ENCODE assay signal across 21 cellular contexts in the genomic region with DNA sequence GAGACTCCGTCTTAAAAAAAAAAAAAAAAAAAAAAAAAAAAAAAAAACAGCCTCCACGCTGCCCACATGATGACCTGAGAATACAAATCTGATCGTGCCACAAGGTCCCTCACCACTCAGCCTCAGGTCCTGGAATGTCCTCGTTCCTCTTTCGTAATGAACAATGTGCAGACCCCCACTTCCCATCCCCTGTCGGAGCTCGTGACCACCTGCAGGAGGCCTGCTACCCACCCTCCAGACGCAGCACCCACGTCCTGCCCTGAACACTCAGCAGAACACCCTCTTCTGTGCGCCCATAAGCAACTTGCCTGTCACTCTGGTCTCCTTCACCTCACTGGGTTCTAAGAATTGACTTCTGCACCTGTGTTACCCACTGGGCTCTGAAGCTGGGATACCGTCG.
DNase-seq lines count a peak whose midpoint lies in the region; ATAC-seq, FAIRE-seq and TF ChIP-seq lines count a peak whose summit lies in the region.
"Had no signal": no experiment of that assay in that cellular context is flagged by ENCODE, and none has a peak within 500 bp of the region (broad histone marks: within the 10 kb centered on the region; RNA-seq: fewer than 3 reads in every experiment).

No MANE protein-coding gene starts in this region.

- ATAC-seq in stimulated activated naive B cell treated with anti-CD40 and anti-IgM and Interleukin-4, amounts not matched to agents 10 μg/mL and 1 μg/mL and 100 μg/mL, for 72 hours (replicated peaks), result peak; percentile 28 to 39
- ATAC-seq in T-cell (replicated peaks in 1 of 4) (no peak), GM18519 (IDR thresholded peaks at IDR 0.05; ENCODE audit: low FRiP score, unreplicated experiment) (no peak)
- ATAC-seq: PC-3 had no signal

- H3K36me3 Mint-ChIP-seq in activated CD4-positive, alpha-beta T cell treated with anti-CD3 and anti-CD28 coated beads, Interleukin-2, amount 10 ng/mL, durations not matched to agents 24 days and 14 days (ENCODE audit: low read depth), result peaks cover 5% of the 10 kb centered on the region
- H3K36me3 Mint-ChIP-seq in stimulated activated naive B cell treated with anti-CD40 and anti-IgM and Interleukin-4, amounts not matched to agents 10 μg/mL and 1 μg/mL and 100 μg/mL, for 72 hours, result peaks cover 0 to 8% of the 10 kb centered on the region in 2 donors
- peaks cover 3% of the 10 kb centered on the region for H3K36me3 Mint-ChIP-seq in T-cell
- H3K36me3 Mint-ChIP-seq: CD14-positive monocyte had no signal

- POLR2A ChIA-PET in T-cell (lab: Charles Lee), result no interaction called here

- H3K27me3 Mint-ChIP-seq in activated CD4-positive, alpha-beta T cell treated with anti-CD3 and anti-CD28 coated beads, Interleukin-2, amount 10 ng/mL, durations not matched to agents 24 days and 14 days, result peaks cover 2% of the 10 kb centered on the region
- peaks cover 5 to 26% of the 10 kb centered on the region in 2 donors for H3K27me3 Mint-ChIP-seq in stimulated activated naive B cell treated with anti-CD40 and anti-IgM and Interleukin-4, amounts not matched to agents 10 μg/mL and 1 μg/mL and 100 μg/mL, for 72 hours
- no peaks in the 10 kb centered on the region for H3K27me3 Mint-ChIP-seq in T-cell

- intact Hi-C loops in activated CD4-positive, alpha-beta T cell treated with anti-CD3 and anti-CD28 coated beads, Interleukin-2, amount 10 ng/mL, durations not matched to agents 24 days and 14 days (cut with micrococcal nuclease), result loop anchor here (10.0 kb wide), 1 partner anchor 114 kb away; no protein-coding TSS in a partner anchor

- no peak overlapping the region for H3K4me3 Mint-ChIP-seq in activated CD4-positive, alpha-beta T cell treated with anti-CD3 and anti-CD28 coated beads, Interleukin-2, amount 10 ng/mL, durations not matched to agents 24 days and 14 days
- H3K4me3 Mint-ChIP-seq in stimulated activated naive B cell treated with anti-CD40 and anti-IgM and Interleukin-4, amounts not matched to agents 10 μg/mL and 1 μg/mL and 100 μg/mL, for 72 hours, result no peak overlapping the region
- no peak overlapping the region for H3K4me3 Mint-ChIP-seq in T-cell
- H3K4me3 Mint-ChIP-seq: CD14-positive monocyte had no signal

- DNase-seq in activated CD4-positive, alpha-beta T cell treated with anti-CD3 and anti-CD28 coated beads, Interleukin-2, amount 10 ng/mL, durations not matched to agents 24 days and 14 days, result no peak
- no peak for DNase-seq in activated CD4-positive, alpha-beta T cell treated with anti-CD3 and anti-CD28 coated beads, Interleukin-2, amount 50 U/mL, for 48 hours
- no peak for DNase-seq in GM12892 (ENCODE audit: insufficient read length)
- peak; percentile 55 for DNase-seq in germinal center (ENCODE audit: low spot score)
- DNase-seq in stimulated activated naive B cell treated with anti-CD40 and anti-IgM and Interleukin-4, amounts not matched to agents 10 μg/mL and 1 μg/mL and 100 μg/mL, for 72 hours, result no peak
- no peak for DNase-seq in T-cell
- DNase-seq in medulla oblongata (ENCODE audit: extremely low spot score), result no peak
- DNase-seq: 8988T; DMS53; KG1; NCI-H1092 treated with DMSO at 0.1 percent for 48 hours; NCI-H1694; NCI-H2107; NCI-H226; NCI-H526; NK-92 treated with Interleukin-12 subunit alpha and Interleukin-12 subunit beta, amount 100 ng/mL, for 24 hours; PC-3; SW 1271 had no signal

- H3K4me1 Mint-ChIP-seq in activated CD4-positive, alpha-beta T cell treated with anti-CD3 and anti-CD28 coated beads, Interleukin-2, amount 10 ng/mL, durations not matched to agents 24 days and 14 days, result peaks cover 41% of the 10 kb centered on the region
- peaks cover 5 to 17% of the 10 kb centered on the region in 2 donors for H3K4me1 Mint-ChIP-seq in stimulated activated naive B cell treated with anti-CD40 and anti-IgM and Interleukin-4, amounts not matched to agents 10 μg/mL and 1 μg/mL and 100 μg/mL, for 72 hours
- H3K4me1 Mint-ChIP-seq in T-cell, result peaks cover 41 to 57% (median 42%) of the 10 kb centered on the region in 3 donors
- H3K4me1 Mint-ChIP-seq: CD14-positive monocyte had no signal

- no peak for TF ChIP-seq POLR2A in GM12892 (IDR thresholded peaks at IDR 0.05; ENCODE audit: low read depth, low read length)

- peak; percentile 88 for FAIRE-seq in GM12892 (lab: Jason Lieb, UNC)
- FAIRE-seq: G401.6 had no signal

- H3K9me3 Mint-ChIP-seq in activated CD4-positive, alpha-beta T cell treated with anti-CD3 and anti-CD28 coated beads, Interleukin-2, amount 10 ng/mL, durations not matched to agents 24 days and 14 days, result peaks cover 6% of the 10 kb centered on the region
- H3K9me3 Mint-ChIP-seq in stimulated activated naive B cell treated with anti-CD40 and anti-IgM and Interleukin-4, amounts not matched to agents 10 μg/mL and 1 μg/mL and 100 μg/mL, for 72 hours, result peaks cover 1 to 11% of the 10 kb centered on the region in 2 donors
- H3K9me3 Mint-ChIP-seq in T-cell, result peaks cover 4 to 11% (median 8%) of the 10 kb centered on the region in 3 donors

- H3K27ac Mint-ChIP-seq in activated CD4-positive, alpha-beta T cell treated with anti-CD3 and anti-CD28 coated beads, Interleukin-2, amount 10 ng/mL, durations not matched to agents 24 days and 14 days, result peak overlapping the region; percentile 51
- H3K27ac Mint-ChIP-seq in stimulated activated naive B cell treated with anti-CD40 and anti-IgM and Interleukin-4, amounts not matched to agents 10 μg/mL and 1 μg/mL and 100 μg/mL, for 72 hours, result no peak overlapping the region
- peak overlapping the region in 1 of 2 donors; percentile 94 for H3K27ac Mint-ChIP-seq in T-cell

- CTCF ChIA-PET in T-cell (lab: Charles Lee), result no interaction called here

Comparison
In these comparisons a context has a peak if more than half of its experiments do, and no peak if none do; other contexts are left out.
1. ATAC-seq: peak in stimulated activated naive B cell treated with anti-CD40 and anti-IgM and Interleukin-4, amounts not matched to agents 10 μg/mL and 1 μg/mL and 100 μg/mL, for 72 hours (2 of 2); none in T-cell (0 of 4) and GM18519 (single experiment).